Comparison of ENCODE assay signal across 8 cellular contexts in genomic region chr11:86067230-86068137, GRCh38. TPM values are rescaled to one million over a fixed set of nuclear protein-coding genes. Genes with fewer than 3 reads are reported as not detected.
A peak's percentile ranks its signal among the peaks of the same experiment; 100 is the strongest.
DNase-seq lines count a peak whose midpoint lies in the region; TF ChIP-seq lines count a peak whose summit lies in the region.

No MANE protein-coding gene starts in this region.

- WGBS in adrenal gland, 4 donors: 7 to 13% (median 9%) methylated on average over 14 of the region's 14 CpGs

- peak; percentile 71 for DNase-seq in MV-4-11 (lab: John Stamatoyannopoulos, UW)
- DNase-seq in adrenal gland: no peak
- peak; percentile 45 for DNase-seq in kidney glomerular epithelial cell (lab: John Stamatoyannopoulos, UW)
- DNase-seq in T1000 (lab: John Stamatoyannopoulos, UW): no peak
- no peak for DNase-seq in NCI-H446 treated with DMSO at 0.1 percent for 48 hours (lab: John Stamatoyannopoulos, UW)
- no peak for DNase-seq in activated CD4-positive, alpha-beta T cell treated with anti-CD3 and anti-CD28 coated beads, Interleukin-2, amount 50 U/mL, for 1 hour

- intact Hi-C loops in adrenal gland (cut with DNase I): no loop called here

- H3K9me3 ChIP-seq in adrenal gland (replicated peaks in 1 of 3) (no peaks in the 10 kb centered on the region), stomach smooth muscle (ENCODE audit: control insufficient read depth in 2 of 2, low read length in 2 of 2) (no peaks in the 10 kb centered on the region)

- H3K36me3 ChIP-seq in adrenal gland (replicated peaks in 1 of 2) (no peaks in the 10 kb centered on the region), stomach smooth muscle (ENCODE audit: control insufficient read depth in 2 of 2, insufficient read depth in 2 of 2, low read length in 2 of 2) (no peaks in the 10 kb centered on the region)

- TF ChIP-seq POLR2A in adrenal gland (IDR thresholded peaks at IDR 0.05): no peak

- H3K4me3 ChIP-seq in GM08714 (ENCODE audit: low read length): peak overlapping the region; percentile 85
- peak overlapping the region; percentile 62 to 99 (median 90) for H3K4me3 ChIP-seq in adrenal gland
- H3K4me3 ChIP-seq in stomach smooth muscle (ENCODE audit: low read length in 2 of 2): peak overlapping the region; percentile 79 to 95

- H3K4me1 ChIP-seq in adrenal gland (replicated peaks in 1 of 2) (peaks cover 18 to 45% of the 10 kb centered on the region in 2 donors), stomach smooth muscle (ENCODE audit: control insufficient read depth, insufficient read depth, low read length) (peaks cover 11% of the 10 kb centered on the region)

- H3K27ac ChIP-seq in adrenal gland (peak overlapping the region; percentile 29 to 98 (median 93)), stomach smooth muscle (ENCODE audit: low read length) (peak overlapping the region; percentile 93)

- H3K9ac ChIP-seq in stomach smooth muscle (ENCODE audit: low read length in 2 of 2): peak overlapping the region; percentile 87 to 89

- H3K27me3 ChIP-seq in adrenal gland (no peaks in the 10 kb centered on the region), stomach smooth muscle (ENCODE audit: control insufficient read depth in 1 of 2, insufficient read depth in 2 of 2, low read length in 2 of 2) (no peaks in the 10 kb centered on the region)

- TF ChIP-seq CTCF in adrenal gland (IDR thresholded peaks at IDR 0.05): no peak

RNA-seq across cellular contexts. Expression of gene PICALM, which starts 1.4 kb away (rescaled TPM):
- total RNA-seq in adrenal gland: 100 to 1,000 TPM in 7 of 8 donors, 10 to 100 TPM in 1; 96.3 to 194 (median 121) TPM
- polyA plus RNA-seq in adrenal gland: 100 to 1,000 TPM in 1 of 3 donors, 10 to 100 TPM in 2; 33.9 to 217 (median 52.8) TPM

Comparison
In these comparisons a context has a peak if more than half of its experiments do, and no peak if none do; other contexts are left out.
1. DNase-seq: peak in MV-4-11 (single experiment) and kidney glomerular epithelial cell (single experiment); none in adrenal gland (0 of 7), T1000 (single experiment), NCI-H446 treated with DMSO at 0.1 percent for 48 hours (single experiment) and activated CD4-positive, alpha-beta T cell treated with anti-CD3 and anti-CD28 coated beads, Interleukin-2, amount 50 U/mL, for 1 hour (single experiment).
2. Peak in every context shown above with its lines, with median percentiles within 50 percentile points of each other: H3K4me3 ChIP-seq.